Comparison of ENCODE assay signal across 1 cellular context in genomic region chr6:35686873-35687557, GRCh38.
TF ChIP-seq lines count a peak whose summit lies in the region.

No MANE protein-coding gene starts in this region.

TF ChIP-seq in K562, 482 proteins besides CTCF, POLR2A, EP300 and RAD21 (continued from another document):
- TF ChIP-seq RHOXF2B (CRISPR knock-in tag; conservative IDR thresholded peaks at IDR 0.05), result no peak
- TF ChIP-seq ZBTB40 (IDR thresholded peaks at IDR 0.05), result no peak
- no peak for TF ChIP-seq ZBTB40 (CRISPR knock-in tag; IDR thresholded peaks at IDR 0.05)
- TF ChIP-seq ZNF274 (IDR thresholded peaks at IDR 0.05; ENCODE audit: borderline replicate concordance, low read depth, low read length), result 0 out of 2 replicates have a peak, but pooled peaks have one; percentile 10
- TF ChIP-seq XRCC3 (IDR thresholded peaks at IDR 0.05), result no peak
- no peak for TF ChIP-seq ETV5 (CRISPR knock-in tag; IDR thresholded peaks at IDR 0.05; ENCODE audit: low read depth)
- TF ChIP-seq ARID3B (CRISPR knock-in tag; IDR thresholded peaks at IDR 0.05; ENCODE audit: borderline replicate concordance), result no peak
- no peak for TF ChIP-seq ZSCAN32 (CRISPR knock-in tag; IDR thresholded peaks at IDR 0.05)
- TF ChIP-seq STAT6 (CRISPR knock-in tag; IDR thresholded peaks at IDR 0.05), result no peak
- TF ChIP-seq TSHZ1 (CRISPR knock-in tag; IDR thresholded peaks at IDR 0.05), result no peak
- TF ChIP-seq CREB3 (tag; conservative IDR thresholded peaks at IDR 0.05; ENCODE audit: low read depth), result no peak
- no peak for TF ChIP-seq ZNF830 (CRISPR knock-in tag; IDR thresholded peaks at IDR 0.05)
- TF ChIP-seq NR1H2 (CRISPR knock-in tag; IDR thresholded peaks at IDR 0.05), result no peak
- TF ChIP-seq ZNF449 (CRISPR knock-in tag; IDR thresholded peaks at IDR 0.05), result no peak
- TF ChIP-seq MTA3 (IDR thresholded peaks at IDR 0.05; ENCODE audit: borderline replicate concordance), result no peak
- 0 out of 2 replicates have a peak, but pooled peaks have one; percentile 18 for TF ChIP-seq CUX1 (CRISPR knock-in tag; IDR thresholded peaks at IDR 0.05)
- no peak for TF ChIP-seq REST (CRISPR knock-in tag; IDR thresholded peaks at IDR 0.05; ENCODE audit: low read depth)
- no peak for TF ChIP-seq ZNF175 (CRISPR knock-in tag; IDR thresholded peaks at IDR 0.05; ENCODE audit: low read depth)
